In genomic region chr10:68826764-68827591, GRCh38 we compare ENCODE assay signal across 8 cellular contexts. TPM values are rescaled to one million over a fixed set of nuclear protein-coding genes. Genes with fewer than 3 reads are reported as not detected.
DNase-seq lines count a peak whose midpoint lies in the region; ATAC-seq, FAIRE-seq and TF ChIP-seq lines count a peak whose summit lies in the region.

Gene STOX1 (plus strand): TSS chr10:68827531. CDS start chr10:68827624, 93 bp downstream.

- CTCF ChIA-PET in activated naive CD4-positive, alpha-beta T cell treated with anti-CD3 and anti-CD28 coated beads, Interleukin-2, amount 10 ng/mL, durations not matched to agents 7 days and 5 days (lab: Charles Lee) = interaction anchor here (0.5 to 1.0 kb wide), 3 partner anchors 26 to 276 kb away, joined by 3 to 4 read pairs (median 3); no protein-coding TSS in a partner anchor

- no peaks in the 10 kb centered on the region for H3K9me3 Mint-ChIP-seq in activated naive CD4-positive, alpha-beta T cell treated with anti-CD3 and anti-CD28 coated beads, Interleukin-2, amount 10 ng/mL, durations not matched to agents 7 days and 5 days

- H3K27ac ChIP-seq in BLaER1 (peak within 1 kb of the TSS; percentile 83), parathyroid adenoma (peak within 1 kb of the TSS; percentile 81), upper lobe of right lung (no peak within 1 kb of the TSS)

- peak; percentile 71 for ATAC-seq in GM19372 (IDR thresholded peaks at IDR 0.05; ENCODE audit: low read depth, unreplicated experiment)
- ATAC-seq in upper lobe of right lung = peak; percentile 87

- no peak within 1 kb of the TSS for H3K27ac Mint-ChIP-seq in activated naive CD4-positive, alpha-beta T cell treated with anti-CD3 and anti-CD28 coated beads, Interleukin-2, amount 10 ng/mL, durations not matched to agents 7 days and 5 days

- H4K20me1 ChIP-seq in BLaER1 = no peaks in the 10 kb centered on the region

- H3K9me3 ChIP-seq in BLaER1 (no peaks in the 10 kb centered on the region), parathyroid adenoma (ENCODE audit: control insufficient read depth, low read length) (no peaks in the 10 kb centered on the region), upper lobe of right lung (no peaks in the 10 kb centered on the region)

- in situ Hi-C loops in SK-MEL-5 (cut with HindIII; ENCODE audit: low pct_unique_long_range_greater_than_20kb, low sequenced_read_pairs) = no loop called here

- H3K4me2 ChIP-seq in BLaER1 (peak within 1 kb of the TSS; percentile 96), parathyroid adenoma (ENCODE audit: low read length) (peak within 1 kb of the TSS; percentile 96)

- FAIRE-seq in HTR-8/SVneo (lab: Jason Lieb, UNC) = peak; percentile 60

- peak within 1 kb of the TSS; percentile 100 for H2AFZ ChIP-seq in parathyroid adenoma

- TF ChIP-seq CTCF in parathyroid adenoma (IDR thresholded peaks at IDR 0.05) (no peak), upper lobe of right lung (IDR thresholded peaks at IDR 0.05) (no peak)

- intact Hi-C loops in upper lobe of right lung (cut with DNase I) = no loop called here

- H3K4me1 ChIP-seq in BLaER1 = peaks cover 23% of the 10 kb centered on the region
- no peaks in the 10 kb centered on the region for H3K4me1 ChIP-seq in parathyroid adenoma
- H3K4me1 ChIP-seq in upper lobe of right lung = peaks cover 6% of the 10 kb centered on the region

- DNase-seq in HTR-8/SVneo (ENCODE audit: insufficient read length, low spot score) (peak; percentile 66), SK-MEL-5 (ENCODE audit: low read depth, low spot score) (peak; percentile 63), glomerular visceral epithelial cell (ENCODE audit: extremely low spot score) (peak; percentile 69), upper lobe of right lung (peak; percentile 76)
- peak; percentile 70 for DNase-seq in activated naive CD4-positive, alpha-beta T cell treated with anti-CD3 and anti-CD28 coated beads, Interleukin-2, amount 10 ng/mL, durations not matched to agents 7 days and 5 days

- H3K9ac ChIP-seq in BLaER1 (peak within 1 kb of the TSS; percentile 86), parathyroid adenoma (peak within 1 kb of the TSS; percentile 72)

- H3K4me3 Mint-ChIP-seq in activated naive CD4-positive, alpha-beta T cell treated with anti-CD3 and anti-CD28 coated beads, Interleukin-2, amount 10 ng/mL, durations not matched to agents 7 days and 5 days = peak within 1 kb of the TSS; percentile 72

- H3K36me3 Mint-ChIP-seq in activated naive CD4-positive, alpha-beta T cell treated with anti-CD3 and anti-CD28 coated beads, Interleukin-2, amount 10 ng/mL, durations not matched to agents 7 days and 5 days = no peaks in the 10 kb centered on the region

- H3K36me3 ChIP-seq in BLaER1 (no peaks in the 10 kb centered on the region), parathyroid adenoma (ENCODE audit: control insufficient read depth, insufficient read depth, low read length) (no peaks in the 10 kb centered on the region), upper lobe of right lung (no peaks in the 10 kb centered on the region)

- H3K4me3 ChIP-seq in BLaER1 (peak within 1 kb of the TSS; percentile 77), parathyroid adenoma (ENCODE audit: low read depth, low read length) (peak within 1 kb of the TSS; percentile 70), upper lobe of right lung (peak within 1 kb of the TSS; percentile 61)

- H3K27me3 Mint-ChIP-seq in activated naive CD4-positive, alpha-beta T cell treated with anti-CD3 and anti-CD28 coated beads, Interleukin-2, amount 10 ng/mL, durations not matched to agents 7 days and 5 days = peaks cover 42% of the 10 kb centered on the region

- peaks cover 17% of the 10 kb centered on the region for H3K4me1 Mint-ChIP-seq in activated naive CD4-positive, alpha-beta T cell treated with anti-CD3 and anti-CD28 coated beads, Interleukin-2, amount 10 ng/mL, durations not matched to agents 7 days and 5 days

- H3K27me3 ChIP-seq in BLaER1 = no peaks in the 10 kb centered on the region
- H3K27me3 ChIP-seq in parathyroid adenoma (ENCODE audit: control insufficient read depth, insufficient read depth, low read length) = no peaks in the 10 kb centered on the region
- H3K27me3 ChIP-seq in upper lobe of right lung = no peaks in the 10 kb centered on the region

- H3K79me2 ChIP-seq in parathyroid adenoma = no peaks in the 10 kb centered on the region

RNA-seq across cellular contexts. Expression of gene STOX1, which starts in this region (rescaled TPM):
- 1.8 and 2.0 TPM in 2 replicates for total RNA-seq in SK-MEL-5 (2014; rRNA removed; shearing (Covaris generic))
- polyA plus RNA-seq in SK-MEL-5 (2015; cell fraction: cytosol; rRNA removed) = 0.53 and 0.83 TPM in 2 replicates
- polyA plus RNA-seq in SK-MEL-5 (2015; cell fraction: nucleus; rRNA removed) = 0.14 TPM in 1 of 2 replicates, not detected in the other
- 0.46 TPM for total RNA-seq in upper lobe of right lung

Comparison
In these comparisons a context has a peak if more than half of its experiments do, and no peak if none do; other contexts are left out.
1. Peak in DNase-seq, ATAC-seq and H3K4me3 ChIP-seq in upper lobe of right lung; RNA of the gene not detected or under 1 TPM.